Comparison of ENCODE assay signal across 8 cellular contexts in genomic region chr21:46014828-46015227, GRCh38.
"Had no signal": no experiment of that assay in that cellular context is flagged by ENCODE, and none has a peak within 500 bp of the region (broad histone marks: within the 10 kb centered on the region; RNA-seq: fewer than 3 reads in every experiment).

No MANE protein-coding gene starts in this region.

- ATAC-seq: GM12878 had no signal

- FAIRE-seq: G401.6, GM12878, GM12891, GM12892, GM18507, GM19239 had no signal

- H3K4me3 ChIP-seq: GM12878 had no signal

- DNase-seq: GDM1, GF-D8 had no signal
